In the genomic region with DNA sequence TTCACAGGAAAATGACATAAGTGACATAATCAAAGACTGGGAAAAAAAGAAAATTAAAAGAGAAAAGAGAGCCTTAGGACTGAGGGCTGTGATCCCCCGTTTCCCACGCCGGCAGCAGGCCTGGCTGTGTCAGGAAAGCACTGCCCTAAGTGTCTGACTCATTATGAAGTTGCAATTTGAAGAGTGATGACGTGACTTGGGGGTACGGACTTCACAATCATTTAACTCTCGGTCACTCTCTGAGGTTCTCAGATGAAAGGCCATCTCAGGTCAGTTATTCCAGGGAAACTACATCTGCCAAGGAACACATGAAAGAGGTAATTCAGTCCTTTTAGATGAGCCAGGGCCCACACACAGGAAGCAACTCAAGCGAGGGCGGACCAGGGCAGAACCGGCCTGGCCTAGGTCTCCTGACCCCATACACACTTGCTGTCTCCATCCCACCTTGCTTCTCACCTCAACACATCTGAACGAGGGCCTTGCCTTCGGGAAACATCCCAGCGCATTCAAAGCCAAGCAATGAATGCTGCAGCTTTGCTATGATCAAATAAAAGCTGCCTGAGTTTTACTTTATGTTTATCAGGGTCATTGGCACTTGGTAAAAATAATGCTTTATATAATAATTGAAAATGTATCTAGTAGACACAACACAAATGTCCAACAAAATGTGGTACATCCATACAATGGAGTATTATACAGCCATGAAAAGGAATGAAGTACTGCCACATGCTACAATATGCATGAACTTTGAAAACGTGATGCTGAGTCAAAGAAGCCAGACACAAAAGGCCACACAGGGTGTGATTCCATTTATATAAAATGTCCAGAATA, we compare ENCODE assay signal across 8 cellular contexts. TPM values are rescaled to one million over a fixed set of nuclear protein-coding genes. Genes with fewer than 3 reads are reported as not detected.
DNase-seq lines count a peak whose midpoint lies in the region; ATAC-seq and TF ChIP-seq lines count a peak whose summit lies in the region.

No MANE protein-coding gene starts in this region.

- peaks cover 49 to 54% of the 10 kb centered on the region in 2 donors for H3K4me1 Mint-ChIP-seq in natural killer cell

- no peak for ATAC-seq in natural killer cell
- no peak for ATAC-seq in GM21390 (IDR thresholded peaks at IDR 0.05; ENCODE audit: unreplicated experiment)
- no peak for ATAC-seq in GM19463 (IDR thresholded peaks at IDR 0.05; ENCODE audit: unreplicated experiment)

- TF ChIP-seq CTCF in natural killer cell (IDR thresholded peaks at IDR 0.05), result no peak

- no peaks in the 10 kb centered on the region for H3K27me3 Mint-ChIP-seq in natural killer cell (ENCODE audit: low read depth in 2 of 2)

- intact Hi-C loops in natural killer cell (cut with micrococcal nuclease), result no loop called here

- peak overlapping the region; percentile 54 for H3K4me3 Mint-ChIP-seq in natural killer cell

- H3K27ac Mint-ChIP-seq in natural killer cell, result peak overlapping the region; percentile 96

- H3K36me3 Mint-ChIP-seq in natural killer cell, result peaks cover 6% of the 10 kb centered on the region

- no peaks in the 10 kb centered on the region for H3K9me3 Mint-ChIP-seq in natural killer cell

- DNase-seq in EH (ENCODE audit: low read depth), result peak; percentile 99
- DNase-seq in NCI-H460 (ENCODE audit: extremely low read depth, low read depth), result peak; percentile 95
- peak; percentile 98 for DNase-seq in dermis blood vessel endothelial cell
- no peak for DNase-seq in natural killer cell
- DNase-seq in mucosa of gallbladder (ENCODE audit: low spot score), result no peak
- DNase-seq in NCI-H187 treated with DMSO at 0.1 percent for 48 hours (lab: John Stamatoyannopoulos, UW), result no peak

RNA-seq across cellular contexts. Expression of a gene that starts 2.7 kb away (rescaled TPM):
- total RNA-seq in NCI-H460 (2014; rRNA removed; shearing (Covaris generic)), result 13.9 and 19.0 TPM in 2 replicates
- polyA plus RNA-seq in NCI-H460 (2014; cell fraction: nucleus; rRNA removed), result 7.6 and 9.3 TPM in 2 replicates
- 19.7 and 37.7 TPM in 2 replicates for total RNA-seq in dermis blood vessel endothelial cell
- 10 to 100 TPM; 57.4 to 74.1 (median 66.6) TPM for total RNA-seq in natural killer cell
- total RNA-seq in mucosa of gallbladder, result 60.1 TPM

RNA-seq across cellular contexts. Expression of a gene that starts 25.2 kb away (rescaled TPM):
- total RNA-seq in NCI-H460 (2014; rRNA removed; shearing (Covaris generic)), result not detected in 2 replicates
- not detected in 2 replicates for polyA plus RNA-seq in NCI-H460 (2014; cell fraction: nucleus; rRNA removed)
- total RNA-seq in dermis blood vessel endothelial cell, result under 0.01 TPM in 1 of 2 replicates, not detected in the other
- total RNA-seq in natural killer cell, result not detected
- not detected for total RNA-seq in mucosa of gallbladder

Comparison
In these comparisons a context has a peak if more than half of its experiments do, and no peak if none do; other contexts are left out.
1. DNase-seq: peak in EH (single experiment), NCI-H460 (single experiment) and dermis blood vessel endothelial cell (single experiment); none in natural killer cell (single experiment), mucosa of gallbladder (single experiment) and NCI-H187 treated with DMSO at 0.1 percent for 48 hours (single experiment).